ENCODE assay signal across 1 cellular context in the genomic region with DNA sequence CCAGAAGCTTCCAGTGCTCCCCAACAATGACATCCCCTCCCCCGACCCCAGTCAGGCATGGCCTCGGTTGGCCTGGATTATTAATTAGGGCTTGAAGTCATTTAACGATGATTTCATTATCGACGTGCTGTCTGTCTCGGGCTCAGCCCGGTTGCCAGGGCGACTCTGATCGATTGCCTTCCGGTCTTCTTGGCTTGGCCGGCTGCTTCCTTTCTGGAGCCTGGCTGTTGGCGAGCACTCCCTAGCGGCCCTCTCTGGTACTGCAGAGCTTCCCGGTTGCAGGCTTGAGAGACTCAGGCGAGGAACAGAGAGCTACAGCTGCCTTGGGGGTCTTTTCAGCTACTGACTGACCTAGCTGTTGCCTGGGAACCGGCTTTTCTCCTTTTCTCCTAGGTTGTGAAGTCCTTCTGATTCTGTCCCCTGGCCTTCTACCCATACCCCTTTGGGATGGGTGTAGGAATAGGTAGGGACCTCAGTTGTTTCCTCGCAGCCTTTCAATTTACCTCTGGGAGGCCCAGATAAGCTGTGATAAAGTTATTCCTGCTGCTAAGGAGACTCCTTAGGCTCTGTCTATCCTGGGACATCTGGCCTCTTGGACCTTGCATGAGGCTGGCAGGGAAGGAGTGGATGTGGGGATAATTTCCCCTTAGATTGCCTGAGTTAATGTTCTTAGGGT.
TF ChIP-seq lines count a peak whose summit lies in the region.

No MANE protein-coding gene starts in this region.

TF ChIP-seq in GM23338, 12 proteins besides CTCF, POLR2A, EP300 and RAD21 (continued from another document):
- no peak for TF ChIP-seq REST (IDR thresholded peaks at IDR 0.05; ENCODE audit: unreplicated experiment)
- TF ChIP-seq NANOG (IDR thresholded peaks at IDR 0.05; ENCODE audit: borderline replicate concordance), result no peak
- TF ChIP-seq CREB1 (CRISPR knock-in tag; IDR thresholded peaks at IDR 0.05; ENCODE audit: low read depth), result no peak
